In genomic region chr22:50583294-50583865, GRCh38 we compare ENCODE assay signal across 8 cellular contexts. TPM values are rescaled to one million over a fixed set of nuclear protein-coding genes. Genes with fewer than 3 reads are reported as not detected.
DNase-seq lines count a peak whose midpoint lies in the region; ATAC-seq and TF ChIP-seq lines count a peak whose summit lies in the region.

No MANE protein-coding gene starts in this region.

- peak overlapping the region; percentile 79 for H3K4me3 Mint-ChIP-seq in osteocyte (ENCODE audit: unreplicated experiment)

- peak overlapping the region; percentile 97 for H3K4me2 ChIP-seq in fibroblast of lung (ENCODE audit: extremely low read depth, insufficient read depth, low read length)

- TF ChIP-seq CTCF in RWPE1 (conservative IDR thresholded peaks at IDR 0.05; ENCODE audit: low read depth) (no peak), fibroblast of lung (conservative IDR thresholded peaks at IDR 0.05 in 1 of 2, IDR thresholded peaks at IDR 0.05 in 1 of 2; ENCODE audit: low read depth in 1 of 2, low read length in 2 of 2) (peak; percentile 12 to 16), osteocyte (IDR thresholded peaks at IDR 0.05) (no peak)

- DNase-seq in HAP-1 (ENCODE audit: low spot score in 2 of 2) (no peak), RWPE1 (ENCODE audit: low spot score) (no peak), fibroblast of lung (ENCODE audit: low read depth in 2 of 2) (no peak), osteocyte (ENCODE audit: extremely low spot score, unreplicated experiment) (no peak), NCI-H510A treated with DMSO at 0.1 percent for 48 hours (lab: John Stamatoyannopoulos, UW) (no peak), cerebellar nuclear complex (lab: John Stamatoyannopoulos, UW) (no peak)

- CTCF ChIA-PET in RWPE1 (lab: Yijun Ruan, JAX): no interaction called here

- H3K27me3 ChIP-seq in HAP-1 (ENCODE audit: low read depth): no peaks in the 10 kb centered on the region
- H3K27me3 ChIP-seq in fibroblast of lung (ENCODE audit: control insufficient read depth, insufficient read depth, low read length): no peaks in the 10 kb centered on the region

- H3K9me3 Mint-ChIP-seq in osteocyte (ENCODE audit: unreplicated experiment): no peaks in the 10 kb centered on the region

- peak overlapping the region; percentile 91 for H3K4me3 ChIP-seq in HAP-1
- peak overlapping the region; percentile 71 to 84 (median 81) for H3K4me3 ChIP-seq in fibroblast of lung (replicated peaks in 1 of 4; ENCODE audit: control extremely low read depth in 1 of 4, insufficient read depth in 1 of 4, low read depth in 3 of 4, low read length in 4 of 4)

- ATAC-seq in GM18502 (IDR thresholded peaks at IDR 0.05; ENCODE audit: poor library complexity, unreplicated experiment) (peak; percentile 31), GM19467 (IDR thresholded peaks at IDR 0.05; ENCODE audit: unreplicated experiment) (no peak)

- H3K9ac ChIP-seq in fibroblast of lung (ENCODE audit: insufficient read depth, low read length): peak overlapping the region; percentile 62

- H3K27ac Mint-ChIP-seq in osteocyte (ENCODE audit: unreplicated experiment): peak overlapping the region; percentile 47

- peaks cover 2% of the 10 kb centered on the region for H3K79me2 ChIP-seq in fibroblast of lung (ENCODE audit: control insufficient read depth, insufficient read depth, low read length)

- peaks cover 12% of the 10 kb centered on the region for H3K4me1 ChIP-seq in HAP-1
- peaks cover 5% of the 10 kb centered on the region for H3K4me1 ChIP-seq in fibroblast of lung (ENCODE audit: control insufficient read depth, extremely low read depth, insufficient read depth, low read length)

- no peaks in the 10 kb centered on the region for H3K27me3 Mint-ChIP-seq in osteocyte (ENCODE audit: unreplicated experiment)

- H2AFZ ChIP-seq in fibroblast of lung (ENCODE audit: low read length): peak overlapping the region; percentile 83

- H3K4me1 Mint-ChIP-seq in osteocyte (ENCODE audit: unreplicated experiment): peaks cover 16% of the 10 kb centered on the region

- H3K27ac ChIP-seq in RWPE1 (peak overlapping the region; percentile 93), fibroblast of lung (ENCODE audit: insufficient read depth, low read length) (peak overlapping the region; percentile 52)

- POLR2A ChIA-PET in RWPE1 (lab: Yijun Ruan, JAX; ENCODE audit: low non-redundant PET): no interaction called here

- in situ Hi-C loops in HAP-1 (cut with MboI; ENCODE audit: low sequenced_read_pairs): no loop called here

- H3K36me3 ChIP-seq in HAP-1 (replicated peaks) (peaks cover 29% of the 10 kb centered on the region), fibroblast of lung (ENCODE audit: control insufficient read depth, insufficient read depth, low read length) (no peaks in the 10 kb centered on the region)

- H3K36me3 Mint-ChIP-seq in osteocyte (ENCODE audit: unreplicated experiment): no peaks in the 10 kb centered on the region

- H3K9me3 ChIP-seq in HAP-1 (no peaks in the 10 kb centered on the region), fibroblast of lung (ENCODE audit: control insufficient read depth, insufficient read depth, low read depth, low read length) (no peaks in the 10 kb centered on the region)

- H4K20me1 ChIP-seq in fibroblast of lung (ENCODE audit: control insufficient read depth, extremely low read depth, insufficient read depth, low read length): no peaks in the 10 kb centered on the region

RNA-seq across cellular contexts. Expression of gene CHKB, which starts 0.7 kb away (rescaled TPM):
- 15.2 and 22.8 TPM in 2 replicates for total RNA-seq in fibroblast of lung
- polyA plus RNA-seq in fibroblast of lung: 18.2 and 21.9 TPM in 2 replicates
- polyA plus RNA-seq in fibroblast of lung (2012): 17.9 and 22.5 TPM in 2 replicates
- polyA minus RNA-seq in fibroblast of lung (ENCODE audit: low replicate concordance): 18.2 and 23.8 TPM in 2 replicates
- 75.4 and 79.9 TPM in 2 replicates for total RNA-seq in osteocyte

RNA-seq across cellular contexts. Expression of gene CPT1B, which starts 5.2 kb away (rescaled TPM):
- total RNA-seq in fibroblast of lung (2.6 and 4.8 TPM in 2 replicates), osteocyte (49.8 and 60.7 TPM in 2 replicates)
- 0.70 and 0.82 TPM in 2 replicates for polyA plus RNA-seq in fibroblast of lung
- 0.91 and 1.2 TPM in 2 replicates for polyA plus RNA-seq in fibroblast of lung (2012)
- polyA minus RNA-seq in fibroblast of lung (ENCODE audit: low replicate concordance): 2.3 TPM in 1 of 2 replicates, not detected in the other

RNA-seq across cellular contexts. Expression of gene MAPK8IP2, which starts 17.2 kb away (rescaled TPM):
- total RNA-seq in fibroblast of lung (0.17 and 0.26 TPM in 2 replicates), osteocyte (2.8 and 3.6 TPM in 2 replicates)
- polyA plus RNA-seq in fibroblast of lung: 0.10 and 0.11 TPM in 2 replicates
- 0.18 and 0.34 TPM in 2 replicates for polyA plus RNA-seq in fibroblast of lung (2012)
- polyA minus RNA-seq in fibroblast of lung (ENCODE audit: low replicate concordance): 0.41 and 0.67 TPM in 2 replicates

RNA-seq across cellular contexts. Expression of gene SYCE3, which starts 20.7 kb away (rescaled TPM):
- 0.33 TPM in 1 of 2 replicates, not detected in the other for total RNA-seq in fibroblast of lung
- polyA plus RNA-seq in fibroblast of lung: 0.30 TPM in 1 of 2 replicates, not detected in the other
- not detected in 2 replicates for polyA plus RNA-seq in fibroblast of lung (2012)
- not detected in 2 replicates for polyA minus RNA-seq in fibroblast of lung (ENCODE audit: low replicate concordance)
- total RNA-seq in osteocyte: not detected in 2 replicates

RNA-seq across cellular contexts. Expression of gene KLHDC7B, which starts 37.7 kb away (rescaled TPM):
- 0.17 and 0.51 TPM in 2 replicates for total RNA-seq in fibroblast of lung
- polyA plus RNA-seq in fibroblast of lung: 0.02 TPM in 1 of 2 replicates, not detected in the other
- polyA plus RNA-seq in fibroblast of lung (2012): 0.02 and 0.05 TPM in 2 replicates
- not detected in 2 replicates for polyA minus RNA-seq in fibroblast of lung (ENCODE audit: low replicate concordance)
- total RNA-seq in osteocyte: 0.21 TPM in 1 of 2 replicates, not detected in the other

Comparison
In these comparisons a context has a peak if more than half of its experiments do, and no peak if none do; other contexts are left out.
1. CTCF ChIP-seq: peak in fibroblast of lung (2 of 2); none in RWPE1 (single experiment) and osteocyte (single experiment).